ENCODE assay signal across 23 cellular contexts in genomic region chr14:57851354-57851753, GRCh38.
"Had no signal": no experiment of that assay in that cellular context is flagged by ENCODE, and none has a peak within 500 bp of the region (broad histone marks: within the 10 kb centered on the region; RNA-seq: fewer than 3 reads in every experiment).

No MANE protein-coding gene starts in this region.

- H3K9me3 ChIP-seq: ovary, psoas muscle, right lobe of liver, sigmoid colon, thoracic aorta, thyroid gland, tibial nerve, upper lobe of left lung, vagina had no signal

- H3K36me3 ChIP-seq: neural progenitor cell, ovary, right lobe of liver, sigmoid colon, stomach, thoracic aorta, thyroid gland, tibial nerve, upper lobe of left lung, vagina had no signal

- H3K4me3 ChIP-seq: neural progenitor cell, ovary, psoas muscle, right lobe of liver, sigmoid colon, stomach, thoracic aorta, thyroid gland, tibial nerve, upper lobe of left lung, vagina had no signal

- H3K4me1 ChIP-seq: neural progenitor cell, parathyroid adenoma, psoas muscle, right lobe of liver, sigmoid colon, stomach, thyroid gland, upper lobe of left lung had no signal

- H3K27ac ChIP-seq: neural progenitor cell, ovary, parathyroid adenoma, psoas muscle, right lobe of liver, sigmoid colon, stomach, thoracic aorta, thyroid gland, tibial nerve, upper lobe of left lung, vagina had no signal

- DNase-seq: occipital lobe; ovary; posterior cingulate gyrus; psoas muscle; right cardiac atrium; right lobe of liver; sigmoid colon; small intestine; stimulated activated CD4-positive, alpha-beta T cell treated with anti-CD3 and anti-CD28 coated beads, Interleukin-15, amount 100 ng/mL, for 24 hours; stimulated activated CD4-positive, alpha-beta T cell treated with anti-CD3 and anti-CD28 coated beads, Interleukin-2, amount 100 ng/mL, for 24 hours; stimulated activated CD4-positive, alpha-beta T cell treated with anti-CD3 and anti-CD28 coated beads, Interleukin-2, amount 100 ng/mL, for 48 hours; stimulated activated CD4-positive, alpha-beta T cell treated with anti-CD3 and anti-CD28 coated beads, Interleukin-4, amount 100 ng/mL, for 24 hours; stimulated activated naive B cell treated with anti-CD40 and anti-IgM and Interleukin-4, amounts not matched to agents 10 μg/mL and 1 μg/mL and 100 μg/mL, for 72 hours; stimulated activated naive CD4-positive, alpha-beta T cell treated with Interleukin-2 at 50 U/mL for 16 hours; stomach; thyroid gland; trophoblast cell; upper lobe of left lung had no signal
